26 cellular contexts compared by ENCODE assay signal in genomic region chr2:174780191-174780590, GRCh38. TPM values are rescaled to one million over a fixed set of nuclear protein-coding genes. Genes with fewer than 3 reads are reported as not detected.
A peak's percentile ranks its signal among the peaks of the same experiment; 100 is the strongest.
DNase-seq lines count a peak whose midpoint lies in the region; ATAC-seq lines count a peak whose summit lies in the region.
"Had no signal": no experiment of that assay in that cellular context is flagged by ENCODE, and none has a peak within 500 bp of the region (broad histone marks: within the 10 kb centered on the region; RNA-seq: fewer than 3 reads in every experiment).

No MANE protein-coding gene starts in this region.

- H4K8ac ChIP-seq in mesendoderm (ENCODE audit: low read depth, low read length), result no peak overlapping the region

- no peak overlapping the region for H3K27ac ChIP-seq in CD4-positive, CD25-positive, alpha-beta regulatory T cell (ENCODE audit: insufficient read depth, low read length, poor library complexity, severe bottlenecking)
- H3K27ac ChIP-seq in mesendoderm (ENCODE audit: low read depth, low read length), result peak overlapping the region; percentile 65
- H3K27ac ChIP-seq: cardiac muscle cell, heart right ventricle, psoas muscle had no signal

- no peak overlapping the region for H2BK15ac ChIP-seq in mesendoderm (replicated peaks; ENCODE audit: low read depth)

- H3K36me3 Mint-ChIP-seq in CD4-positive, CD25-positive, alpha-beta regulatory T cell, result no peaks in the 10 kb centered on the region
- no peaks in the 10 kb centered on the region for H3K36me3 Mint-ChIP-seq in activated naive CD8-positive, alpha-beta T cell treated with anti-CD3 and anti-CD28 coated beads for 36 hours
- H3K36me3 Mint-ChIP-seq: natural killer cell treated with Interleukin-12 subunit alpha and Interleukin-12 subunit beta and Interleukin-15 and Interleukin-18, amount 100 ng/mL, for 72 hours had no signal

- no peak overlapping the region for H3K4me3 ChIP-seq in CD4-positive, CD25-positive, alpha-beta regulatory T cell (ENCODE audit: low read depth, low read length)
- H3K4me3 ChIP-seq in mesendoderm (ENCODE audit: low read length), result no peak overlapping the region
- H3K4me3 ChIP-seq: cardiac muscle cell, heart right ventricle, psoas muscle, skin epidermis had no signal

- DNase-seq in CD4-positive, CD25-positive, alpha-beta regulatory T cell, result no peak
- peak; percentile 34 for DNase-seq in ELR (ENCODE audit: low read depth)
- no peak for DNase-seq in activated naive CD8-positive, alpha-beta T cell treated with anti-CD3 and anti-CD28 coated beads for 36 hours
- peak; percentile 79 for DNase-seq in mesendoderm
- DNase-seq in NCI-H748 treated with DMSO at 0.1 percent for 48 hours (lab: John Stamatoyannopoulos, UW), result no peak
- no peak for DNase-seq in islet precursor cell
- DNase-seq: activated CD4-positive, alpha-beta T cell treated with anti-CD3 and anti-CD28 coated beads for 1 hour; activated CD8-positive, alpha-beta memory T cell treated with anti-CD3 and anti-CD28 coated beads, Interleukin-2, amount 50 U/mL, for 48 hours; activated naive CD4-positive, alpha-beta T cell treated with anti-CD3 and anti-CD28 coated beads, Interleukin-2, amount 50 U/mL, for 16 hours; effector CD8-positive, alpha-beta T cell; GDM1; heart right ventricle; Karpas-422; NCI-H1092 treated with DMSO at 0.1 percent for 48 hours; NCI-H2081 treated with DMSO at 0.1 percent for 48 hours; NCI-H526; psoas muscle; stimulated activated CD4-positive, alpha-beta T cell treated with anti-CD3 and anti-CD28 coated beads, Interleukin-4, amount 100 ng/mL, for 24 hours had no signal

- H3K27me3 ChIP-seq in CD4-positive, CD25-positive, alpha-beta regulatory T cell (ENCODE audit: control insufficient read depth, insufficient read depth, low read length), result no peaks in the 10 kb centered on the region
- no peaks in the 10 kb centered on the region for H3K27me3 ChIP-seq in mesendoderm (ENCODE audit: insufficient read depth, low read length, poor library complexity)
- H3K27me3 ChIP-seq: cardiac muscle cell, heart right ventricle had no signal

- no peaks in the 10 kb centered on the region for H3K36me3 ChIP-seq in CD4-positive, CD25-positive, alpha-beta regulatory T cell (ENCODE audit: control insufficient read depth, insufficient read depth, low read length)
- H3K36me3 ChIP-seq in mesendoderm (ENCODE audit: control insufficient read depth, insufficient read depth, low read length), result no peaks in the 10 kb centered on the region
- H3K36me3 ChIP-seq: cardiac muscle cell, heart right ventricle had no signal

- H2AK5ac ChIP-seq in mesendoderm (ENCODE audit: low read length), result no peak overlapping the region

- H3K4me2 ChIP-seq in mesendoderm (ENCODE audit: low read length), result no peak overlapping the region

- no peak overlapping the region for H3K18ac ChIP-seq in mesendoderm (ENCODE audit: low read length)

- no peak overlapping the region for H4K5ac ChIP-seq in mesendoderm (ENCODE audit: low read length)

- peak overlapping the region; percentile 19 for H2BK5ac ChIP-seq in mesendoderm (ENCODE audit: low read length)

- WGBS in mesendoderm (ENCODE audit: extremely low coverage, insufficient coverage, low lambda C conversion rate), result no CpG with 5 or more reads among the region's 2 CpGs

- H3K4ac ChIP-seq in mesendoderm (ENCODE audit: low read depth, low read length), result peak overlapping the region; percentile 63

- H3K27me3 Mint-ChIP-seq in CD4-positive, CD25-positive, alpha-beta regulatory T cell, result no peaks in the 10 kb centered on the region
- no peaks in the 10 kb centered on the region for H3K27me3 Mint-ChIP-seq in activated naive CD8-positive, alpha-beta T cell treated with anti-CD3 and anti-CD28 coated beads for 36 hours

- peak overlapping the region in 2 of 3 donors; percentile 97 to 99 for H3K27ac Mint-ChIP-seq in CD4-positive, CD25-positive, alpha-beta regulatory T cell
- H3K27ac Mint-ChIP-seq in activated naive CD8-positive, alpha-beta T cell treated with anti-CD3 and anti-CD28 coated beads for 36 hours, result peak overlapping the region; percentile 63
- H3K27ac Mint-ChIP-seq: B cell; natural killer cell treated with Interleukin-12 subunit alpha and Interleukin-12 subunit beta and Interleukin-15 and Interleukin-18, amount 100 ng/mL, for 72 hours had no signal

- H3K4me1 Mint-ChIP-seq in CD4-positive, CD25-positive, alpha-beta regulatory T cell, result peaks cover 9 to 59% (median 27%) of the 10 kb centered on the region in 4 donors
- H3K4me1 Mint-ChIP-seq in activated naive CD8-positive, alpha-beta T cell treated with anti-CD3 and anti-CD28 coated beads for 36 hours, result peaks cover 56% of the 10 kb centered on the region

- no peak overlapping the region for H2BK120ac ChIP-seq in mesendoderm (ENCODE audit: low read depth, low read length)

- peaks cover 42% of the 10 kb centered on the region for H3K4me1 ChIP-seq in CD4-positive, CD25-positive, alpha-beta regulatory T cell (ENCODE audit: control insufficient read depth, insufficient read depth, low read length, poor library complexity, severe bottlenecking)
- H3K4me1 ChIP-seq in mesendoderm (ENCODE audit: control insufficient read depth, low read depth, low read length), result peaks cover 25% of the 10 kb centered on the region
- H3K4me1 ChIP-seq: psoas muscle had no signal

- H3K79me2 ChIP-seq in mesendoderm (ENCODE audit: control insufficient read depth, insufficient read depth, low read length), result no peaks in the 10 kb centered on the region

- no peaks in the 10 kb centered on the region for H3K9me3 Mint-ChIP-seq in CD4-positive, CD25-positive, alpha-beta regulatory T cell
- H3K9me3 Mint-ChIP-seq in activated naive CD8-positive, alpha-beta T cell treated with anti-CD3 and anti-CD28 coated beads for 36 hours, result no peaks in the 10 kb centered on the region
- H3K9me3 Mint-ChIP-seq: natural killer cell treated with Interleukin-12 subunit alpha and Interleukin-12 subunit beta and Interleukin-15 and Interleukin-18, amount 100 ng/mL, for 72 hours had no signal

- no peak for ATAC-seq in CD4-positive, CD25-positive, alpha-beta regulatory T cell (ENCODE audit: low read depth in 2 of 2)
- ATAC-seq in HG03039 (IDR thresholded peaks at IDR 0.05; ENCODE audit: unreplicated experiment), result no peak
- no peak for ATAC-seq in GM21367 (IDR thresholded peaks at IDR 0.05; ENCODE audit: unreplicated experiment)
- ATAC-seq: heart right ventricle; natural killer cell treated with Interleukin-12 subunit alpha and Interleukin-12 subunit beta and Interleukin-15 and Interleukin-18, amount 100 ng/mL, for 72 hours; psoas muscle had no signal

- H3K79me1 ChIP-seq in mesendoderm (ENCODE audit: low read length), result no peaks in the 10 kb centered on the region

- no peaks in the 10 kb centered on the region for H3K9me3 ChIP-seq in CD4-positive, CD25-positive, alpha-beta regulatory T cell (ENCODE audit: control insufficient read depth in 2 of 2, low read length in 2 of 2)
- H3K9me3 ChIP-seq: heart right ventricle, psoas muscle had no signal

- H3K9ac ChIP-seq in mesendoderm (ENCODE audit: low read length), result no peak overlapping the region

- H3K4me3 Mint-ChIP-seq in CD4-positive, CD25-positive, alpha-beta regulatory T cell, result peak overlapping the region in 1 of 4 donors; percentile 24
- H3K4me3 Mint-ChIP-seq in activated naive CD8-positive, alpha-beta T cell treated with anti-CD3 and anti-CD28 coated beads for 36 hours, result no peak overlapping the region
- H3K4me3 Mint-ChIP-seq: B cell; natural killer cell treated with Interleukin-12 subunit alpha and Interleukin-12 subunit beta and Interleukin-15 and Interleukin-18, amount 100 ng/mL, for 72 hours had no signal

- no peak overlapping the region for H3K23ac ChIP-seq in mesendoderm (ENCODE audit: low read length)

- H3K56ac ChIP-seq in mesendoderm (ENCODE audit: low read length), result peak overlapping the region; percentile 52

RNA-seq across cellular contexts. Expression of gene CHRNA1, which starts 15.9 kb away (rescaled TPM):
- 0.25 TPM for total RNA-seq in CD4-positive, CD25-positive, alpha-beta regulatory T cell
- under 1 TPM in 3 of 4 donors, not detected in 1; 0.41 to 0.68 (median 0.54) TPM for polyA plus RNA-seq in CD4-positive, CD25-positive, alpha-beta regulatory T cell
- total RNA-seq in activated naive CD8-positive, alpha-beta T cell treated with anti-CD3 and anti-CD28 coated beads for 36 hours, result not detected
- polyA plus RNA-seq in mesendoderm (2013, experiment 1 of 2), result 5.7 TPM
- polyA plus RNA-seq in mesendoderm (2013, experiment 2 of 2), result 5.2 TPM
- total RNA-seq: mammary epithelial cell; natural killer cell treated with Interleukin-12 subunit alpha and Interleukin-12 subunit beta and Interleukin-15 and Interleukin-18, amount 100 ng/mL, for 72 hours; OCI-LY7 had no signal
- polyA plus RNA-seq: cardiac muscle cell, mammary epithelial cell had no signal

Comparison
In these comparisons a context has a peak if more than half of its experiments do, and no peak if none do; other contexts are left out.
1. DNase-seq: peak in ELR (single experiment) and mesendoderm (single experiment); none in CD4-positive, CD25-positive, alpha-beta regulatory T cell (0 of 3), activated naive CD8-positive, alpha-beta T cell treated with anti-CD3 and anti-CD28 coated beads for 36 hours (single experiment), NCI-H748 treated with DMSO at 0.1 percent for 48 hours (single experiment) and islet precursor cell (single experiment).